In the genomic region with DNA sequence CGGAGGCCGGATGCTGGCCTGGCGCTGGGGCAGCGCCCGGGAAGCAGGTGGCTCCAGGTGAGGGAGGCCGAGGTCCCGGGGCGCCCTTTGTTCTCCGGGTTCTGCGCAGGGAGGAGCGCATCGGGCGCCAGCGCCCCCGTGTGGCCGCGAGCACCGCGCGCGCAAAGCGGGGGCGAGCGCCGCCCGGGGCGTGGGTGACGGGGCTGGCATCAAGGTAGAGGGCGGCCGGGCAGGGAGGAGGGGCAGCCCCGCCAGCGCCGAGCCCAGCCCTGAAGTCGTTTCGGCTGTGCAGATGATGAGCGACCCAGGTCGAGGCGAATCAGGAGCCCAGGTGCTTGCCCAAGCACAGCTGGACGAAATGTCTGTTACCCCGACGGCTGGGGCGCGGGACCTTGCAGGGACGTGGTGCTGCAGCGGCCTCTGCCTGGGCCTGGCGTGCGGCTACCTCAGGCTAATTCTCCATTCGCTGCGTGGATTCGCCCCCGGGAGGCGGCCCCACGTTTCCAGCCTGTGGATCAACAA, we compare ENCODE assay signal across 8 cellular contexts. TPM values are rescaled to one million over a fixed set of nuclear protein-coding genes. Genes with fewer than 3 reads are reported as not detected.
A peak's percentile ranks its signal among the peaks of the same experiment; 100 is the strongest.
DNase-seq lines count a peak whose midpoint lies in the region; ATAC-seq and TF ChIP-seq lines count a peak whose summit lies in the region.

No MANE protein-coding gene starts in this region.

- H3K9me3 ChIP-seq in Panc1 (ENCODE audit: control insufficient read depth, insufficient read depth, low read depth, low read length) (no peaks in the 10 kb centered on the region), ectodermal cell (ENCODE audit: control insufficient read depth, low read length) (no peaks in the 10 kb centered on the region), mucosa of rectum (ENCODE audit: control insufficient read depth in 2 of 2, low read length in 2 of 2) (no peaks in the 10 kb centered on the region), thoracic aorta (no peaks in the 10 kb centered on the region)

- H3K9ac ChIP-seq in mucosa of rectum (ENCODE audit: low read depth in 1 of 2, low read length in 2 of 2), result peak overlapping the region in 1 of 2 donors; percentile 36

- ATAC-seq in HG02798 (IDR thresholded peaks at IDR 0.05; ENCODE audit: poor library complexity, unreplicated experiment), result peak; percentile 78
- peak; percentile 88 for ATAC-seq in Panc1
- peak; percentile 51 for ATAC-seq in thoracic aorta (ENCODE audit: insufficient number of reproducible peaks, low FRiP score, low read depth)

- H3K36me3 ChIP-seq in Panc1 (ENCODE audit: control insufficient read depth, insufficient read depth, low read length) (no peaks in the 10 kb centered on the region), ectodermal cell (ENCODE audit: control insufficient read depth, insufficient read depth, low read length) (no peaks in the 10 kb centered on the region), mucosa of rectum (ENCODE audit: control insufficient read depth in 2 of 2, insufficient read depth in 2 of 2, low read length in 2 of 2) (no peaks in the 10 kb centered on the region), thoracic aorta (no peaks in the 10 kb centered on the region)

- intact Hi-C loops in Panc1 (cut with micrococcal nuclease; ENCODE audit: unreplicated experiment), result loop anchor here (2.0 kb wide), 1 partner anchor 660 kb away; no protein-coding TSS in a partner anchor

- TF ChIP-seq CTCF in Panc1 (IDR thresholded peaks at IDR 0.05) (peak; percentile 100), thoracic aorta (IDR thresholded peaks at IDR 0.05) (peak; percentile 86)

- peaks cover 3% of the 10 kb centered on the region; the same call in 1 of the 2 replicates for H3K4me1 ChIP-seq in Panc1 (ENCODE audit: control insufficient read depth, insufficient read depth, low read length)
- no peaks in the 10 kb centered on the region for H3K4me1 ChIP-seq in ectodermal cell (ENCODE audit: control insufficient read depth, insufficient read depth, low read length)
- H3K4me1 ChIP-seq in mucosa of rectum (ENCODE audit: control insufficient read depth in 2 of 2, insufficient read depth in 2 of 2, low read length in 2 of 2), result peaks cover 0 to 9% of the 10 kb centered on the region in 2 donors
- no peaks in the 10 kb centered on the region for H3K4me1 ChIP-seq in thoracic aorta (ENCODE audit: control insufficient read depth in 1 of 2, low read depth in 2 of 2)

- peak overlapping the region; percentile 34 to 55 for H3K4me3 ChIP-seq in Panc1 (ENCODE audit: low read depth in 2 of 2, low read length in 2 of 2)
- peak overlapping the region; percentile 10 for H3K4me3 ChIP-seq in ectodermal cell (ENCODE audit: insufficient read depth, low read depth, low read length)
- peak overlapping the region; percentile 41 to 57 for H3K4me3 ChIP-seq in mucosa of rectum (ENCODE audit: low read length in 2 of 2)
- peak overlapping the region; percentile 59 for H3K4me3 ChIP-seq in thoracic aorta

- POLR2A ChIA-PET in Panc1 (lab: Charles Lee), result no interaction called here

- CTCF ChIA-PET in Panc1 (lab: Charles Lee), result interaction anchor here (0.7 to 1.0 kb wide), 2 partner anchors 17 to 31 kb away, joined by 3 read pairs; no protein-coding TSS in a partner anchor

- peaks cover 11% of the 10 kb centered on the region for H3K27me3 ChIP-seq in Panc1 (ENCODE audit: control insufficient read depth, insufficient read depth, low read length)
- H3K27me3 ChIP-seq in ectodermal cell (ENCODE audit: control insufficient read depth, insufficient read depth, low read length, poor library complexity, severe bottlenecking), result peaks cover 3% of the 10 kb centered on the region
- H3K27me3 ChIP-seq in mucosa of rectum (ENCODE audit: control insufficient read depth in 2 of 2, insufficient read depth in 2 of 2, low read length in 2 of 2), result no peaks in the 10 kb centered on the region
- no peaks in the 10 kb centered on the region for H3K27me3 ChIP-seq in thoracic aorta (replicated peaks; ENCODE audit: insufficient read depth)

- in situ Hi-C loops in Panc1 (cut with HindIII; ENCODE audit: low pct_unique_long_range_greater_than_20kb, low sequenced_read_pairs), result no loop called here

- no TSS peak for BruUV-seq in Panc1 (replicated peaks; lab: Mats Ljungman, UMichigan)

- 22 to 23% methylated on average over 53 of the region's 53 CpGs for WGBS in ectodermal cell, 2 experiments

- H3K27ac ChIP-seq in Panc1 (ENCODE audit: low read length), result no peak overlapping the region
- H3K27ac ChIP-seq in ectodermal cell (ENCODE audit: insufficient read depth, low read depth, low read length, poor library complexity, severe bottlenecking), result no peak overlapping the region
- H3K27ac ChIP-seq in mucosa of rectum (ENCODE audit: low read depth in 2 of 2, low read length in 2 of 2), result no peak overlapping the region
- H3K27ac ChIP-seq in thoracic aorta, result no peak overlapping the region

- peak; percentile 43 for DNase-seq in NCI-H1105 treated with DMSO at 0.1 percent for 48 hours (lab: John Stamatoyannopoulos, UW)
- DNase-seq in NCI-H1105 (lab: John Stamatoyannopoulos, UW), result no peak
- no peak for DNase-seq in Panc1 (ENCODE audit: low read depth, low spot score)
- DNase-seq in thoracic aorta (ENCODE audit: low spot score), result no peak
- DNase-seq in AML-193 (lab: John Stamatoyannopoulos, UW), result no peak

RNA-seq across cellular contexts. Expression of gene FGFR2, which starts 10.5 kb away (rescaled TPM):
- total RNA-seq in Panc1 (2021; ENCODE audit: unreplicated experiment) (5.7 TPM), thoracic aorta (10 to 100 TPM in 1 of 2 donors, 1 to 10 TPM in 1; 7.2 to 16.2 TPM)
- polyA plus RNA-seq in Panc1 (2012; ENCODE audit: insufficient read length), result 2.8 TPM
- 315 TPM for polyA plus RNA-seq in ectodermal cell (2013, experiment 1 of 4)
- polyA plus RNA-seq in ectodermal cell (2013, experiment 2 of 4), result 406 TPM
- 247 TPM for polyA plus RNA-seq in ectodermal cell (2013, experiment 3 of 4)
- 291 TPM for polyA plus RNA-seq in ectodermal cell (2013, experiment 4 of 4)
